Comparison of ENCODE assay signal across 11 cellular contexts in genomic region chr11:120239713-120240640, GRCh38. TPM values are rescaled to one million over a fixed set of nuclear protein-coding genes. Genes with fewer than 3 reads are reported as not detected.
DNase-seq lines count a peak whose midpoint lies in the region; ATAC-seq, FAIRE-seq and TF ChIP-seq lines count a peak whose summit lies in the region.
"Had no signal": no experiment of that assay in that cellular context is flagged by ENCODE, and none has a peak within 500 bp of the region (broad histone marks: within the 10 kb centered on the region; RNA-seq: fewer than 3 reads in every experiment).

Gene POU2F3, plus strand, starts transcription at chr11:120240140. Its CDS starts 204 bp downstream, at chr11:120240344.

- H3K9me3 ChIP-seq in heart right ventricle: no peaks in the 10 kb centered on the region

- intact Hi-C loops in left ventricle myocardium superior (cut with micrococcal nuclease) (no loop called here), heart right ventricle (cut with DNase I) (loop anchor here in 1 of 10 donors (5.0 kb wide), 1 partner anchor 62 kb away; no protein-coding TSS in a partner anchor)

- no peak for FAIRE-seq in urothelium cell line (lab: Jason Lieb, UNC)
- FAIRE-seq: endometrium had no signal

- no peak within 1 kb of the TSS for H3K4me3 ChIP-seq in heart right ventricle
- H3K4me3 ChIP-seq in astrocyte of the cerebellum (ENCODE audit: low read depth, low read length): no peak within 1 kb of the TSS
- H3K4me3 ChIP-seq in kidney epithelial cell (ENCODE audit: low read depth, low read length): no peak within 1 kb of the TSS

- WGBS in heart right ventricle, 2 donors: 7 to 8% methylated on average over 60 to 66 of the region's 66 CpGs

- peaks cover 0 to 7% (median 0%) of the 10 kb centered on the region in 9 donors for H3K4me1 ChIP-seq in heart right ventricle

- peaks cover 11 to 65% (median 59%) of the 10 kb centered on the region in 7 donors for H3K27me3 ChIP-seq in heart right ventricle
- peaks cover 33% of the 10 kb centered on the region for H3K27me3 ChIP-seq in kidney epithelial cell (ENCODE audit: control insufficient read depth, insufficient read depth, low read length)

- peak; percentile 23 for DNase-seq in left ventricle myocardium superior
- DNase-seq in heart right ventricle: no peak
- DNase-seq in astrocyte of the cerebellum (ENCODE audit: low read depth): no peak
- no peak for DNase-seq in kidney epithelial cell (ENCODE audit: low read depth)
- DNase-seq in AG08395 (ENCODE audit: low spot score): no peak
- no peak for DNase-seq in urothelium cell line (ENCODE audit: low spot score)
- DNase-seq in NCI-H510A (lab: John Stamatoyannopoulos, UW): no peak
- DNase-seq in AG08396 (ENCODE audit: low spot score): no peak
- DNase-seq: NCI-H1436 treated with DMSO at 0.1 percent for 48 hours, T-helper 2 cell had no signal

- in situ Hi-C loops in astrocyte of the cerebellum (cut with HindIII; ENCODE audit: low sequenced_read_pairs): no loop called here

- ATAC-seq in left ventricle myocardium superior (no peak), heart right ventricle (no peak)

- H3K36me3 ChIP-seq in heart right ventricle (no peaks in the 10 kb centered on the region), kidney epithelial cell (ENCODE audit: control insufficient read depth, insufficient read depth, low read length) (no peaks in the 10 kb centered on the region)

- TF ChIP-seq CTCF in heart right ventricle (IDR thresholded peaks at IDR 0.05): peak in 2 of 9 donors; percentile 13 to 14
- TF ChIP-seq CTCF in astrocyte of the cerebellum (IDR thresholded peaks at IDR 0.05; ENCODE audit: low read depth, low read length, missing control alignments): peak; percentile 20
- peak; percentile 48 for TF ChIP-seq CTCF in kidney epithelial cell (IDR thresholded peaks at IDR 0.05; ENCODE audit: insufficient read depth, low read length, poor library complexity, severe bottlenecking)

- no peak within 1 kb of the TSS for H3K27ac ChIP-seq in heart right ventricle

RNA-seq across cellular contexts. Expression of gene POU2F3, which starts in this region (rescaled TPM):
- total RNA-seq in left ventricle myocardium superior (not detected), heart right ventricle (under 1 TPM in 1 of 10 donors, not detected in 9; 0.15 TPM), kidney epithelial cell (0.14 and 1.1 TPM in 2 replicates)
- under 1 TPM in 1 of 2 donors, not detected in 1; 0.03 TPM for polyA plus RNA-seq in heart right ventricle

Comparison
In these comparisons a context has a peak if more than half of its experiments do, and no peak if none do; other contexts are left out.
1. Peak in DNase-seq in left ventricle myocardium superior; RNA of the gene not detected or under 1 TPM.